34 cellular contexts compared by ENCODE assay signal in genomic region chr3:23183114-23183513, GRCh38.
"Had no signal": no experiment of that assay in that cellular context is flagged by ENCODE, and none has a peak within 500 bp of the region (broad histone marks: within the 10 kb centered on the region; RNA-seq: fewer than 3 reads in every experiment).

No MANE protein-coding gene starts in this region.

- ATAC-seq: activated CD4-positive, CD25-positive, alpha-beta regulatory T cell treated with anti-CD3 and anti-CD28 coated beads, Interleukin-2, amount 50 U/mL, for 24 hours; activated CD8-positive, alpha-beta T cell treated with anti-CD3 and anti-CD28 coated beads for 36 hours; activated naive CD8-positive, alpha-beta T cell treated with anti-CD3 and anti-CD28 coated beads, Interleukin-2, amount 50 U/mL, for 24 hours; T-helper 17 cell had no signal

- DNase-seq: activated B cell treated with CpG ODN at 0.5 μM for 24 hours; activated CD4-positive, alpha-beta T cell treated with anti-CD3 and anti-CD28 coated beads for 48 hours; activated CD4-positive, alpha-beta T cell treated with anti-CD3 and anti-CD28 coated beads, Interleukin-2, amount 50 U/mL, for 1 hour; activated CD4-positive, alpha-beta T cell treated with anti-CD3 and anti-CD28 coated beads, Interleukin-2, amount 50 U/mL, for 48 hours; activated CD8-positive, alpha-beta memory T cell treated with anti-CD3 and anti-CD28 coated beads for 24 hours; activated CD8-positive, alpha-beta memory T cell treated with anti-CD3 and anti-CD28 coated beads, Interleukin-2, amount 50 U/mL, for 4 hours; activated CD8-positive, alpha-beta T cell treated with anti-CD3 and anti-CD28 coated beads for 36 hours; activated effector memory CD4-positive, alpha-beta T cell treated with anti-CD3 and anti-CD28 coated beads, Interleukin-2, amount 50 U/mL, for 16 hours; activated naive CD8-positive, alpha-beta T cell treated with anti-CD3 and anti-CD28 coated beads for 36 hours; activated naive CD8-positive, alpha-beta T cell treated with anti-CD3 and anti-CD28 coated beads, Interleukin-2, amount 50 U/mL, for 24 hours; activated T-cell treated with anti-CD3 and anti-CD28 coated beads, Interleukin-2, amount 50 U/mL, for 1 hour; activated T-cell treated with anti-CD3 and anti-CD28 coated beads, Interleukin-2, amount 50 U/mL, for 48 hours; aorta; central memory CD4-positive, alpha-beta T cell; cerebellar nuclear complex; effector CD8-positive, alpha-beta T cell; esophagus squamous epithelium; T-helper 1 cell; T-helper 17 cell; T1000 had no signal

- H3K9me3 ChIP-seq: adrenal gland, breast epithelium, colonic mucosa, esophagus squamous epithelium, gastroesophageal sphincter had no signal

- H3K27ac ChIP-seq: adrenal gland, breast epithelium, cardiac muscle cell, colonic mucosa, epithelial cell of prostate, esophagus squamous epithelium, gastroesophageal sphincter, WERI-Rb-1 had no signal

- H3K4me1 Mint-ChIP-seq: activated B cell treated with CpG ODN at 0.5 μM for 24 hours; activated naive CD4-positive, alpha-beta T cell treated with anti-CD3 and anti-CD28 coated beads, Interleukin-2, amount 50 U/mL, for 24 hours; activated naive CD8-positive, alpha-beta T cell treated with anti-CD3 and anti-CD28 coated beads for 36 hours; activated naive CD8-positive, alpha-beta T cell treated with anti-CD3 and anti-CD28 coated beads, Interleukin-2, amount 50 U/mL, for 24 hours; brain; T-helper 17 cell had no signal

- H3K27me3 Mint-ChIP-seq: activated B cell treated with CpG ODN at 0.5 μM for 24 hours, T-helper 17 cell had no signal

- H3K27ac Mint-ChIP-seq: activated B cell treated with CpG ODN at 0.5 μM for 24 hours; activated CD8-positive, alpha-beta T cell treated with anti-CD3 and anti-CD28 coated beads for 36 hours; activated naive CD4-positive, alpha-beta T cell treated with anti-CD3 and anti-CD28 coated beads for 36 hours; activated naive CD4-positive, alpha-beta T cell treated with anti-CD3 and anti-CD28 coated beads, Interleukin-2, amount 50 U/mL, for 24 hours; activated naive CD8-positive, alpha-beta T cell treated with anti-CD3 and anti-CD28 coated beads for 36 hours; activated naive CD8-positive, alpha-beta T cell treated with anti-CD3 and anti-CD28 coated beads, Interleukin-2, amount 50 U/mL, for 24 hours; activated T-helper 1 cell treated with anti-CD3 and anti-CD28 coated beads, Interleukin-12 subunit alpha, Interleukin-12 subunit beta, Interleukin-2, Interleukin-4 antibody, amounts not matched to agents 30 ng/mL and 10 ng/mL and 1 ng/mL, durations not matched to agents 14 hours and 24 hours and 36 hours; activated T-helper 2 cell treated with anti-CD3 and anti-CD28 coated beads, Interferon-gamma antibody, Interleukin-2, Interleukin-4, amounts not matched to agents 10 μg/mL and 5 μg/mL and 100 μg/mL, durations not matched to agents 14 hours and 24 hours and 36 hours; brain; T-helper 17 cell; T-helper 2 cell treated with Interferon-gamma antibody and Interleukin-4, amounts not matched to agents 5 μg/mL and 100 μg/mL, for 36 hours had no signal

- H3K4me3 Mint-ChIP-seq: activated B cell treated with CpG ODN at 0.5 μM for 24 hours; activated CD8-positive, alpha-beta T cell treated with anti-CD3 and anti-CD28 coated beads for 36 hours; activated naive CD4-positive, alpha-beta T cell treated with anti-CD3 and anti-CD28 coated beads for 36 hours; activated naive CD4-positive, alpha-beta T cell treated with anti-CD3 and anti-CD28 coated beads, Interleukin-2, amount 50 U/mL, for 24 hours; activated naive CD8-positive, alpha-beta T cell treated with anti-CD3 and anti-CD28 coated beads for 36 hours; activated naive CD8-positive, alpha-beta T cell treated with anti-CD3 and anti-CD28 coated beads, Interleukin-2, amount 50 U/mL, for 24 hours; activated T-helper 1 cell treated with anti-CD3 and anti-CD28 coated beads, Interleukin-12 subunit alpha, Interleukin-12 subunit beta, Interleukin-2, Interleukin-4 antibody, amounts not matched to agents 30 ng/mL and 10 ng/mL and 1 ng/mL, durations not matched to agents 14 hours and 24 hours and 36 hours; brain; T-helper 17 cell; T-helper 2 cell treated with Interferon-gamma antibody and Interleukin-4, amounts not matched to agents 5 μg/mL and 100 μg/mL, for 36 hours had no signal

- H3K27me3 ChIP-seq: adrenal gland, breast epithelium, cardiac muscle cell, colonic mucosa, esophagus squamous epithelium, gastroesophageal sphincter had no signal

- H3K9me3 Mint-ChIP-seq: activated B cell treated with CpG ODN at 0.5 μM for 24 hours; activated CD8-positive, alpha-beta T cell treated with anti-CD3 and anti-CD28 coated beads for 36 hours; activated naive CD4-positive, alpha-beta T cell treated with anti-CD3 and anti-CD28 coated beads for 36 hours; activated naive CD4-positive, alpha-beta T cell treated with anti-CD3 and anti-CD28 coated beads, Interleukin-2, amount 50 U/mL, for 24 hours; activated naive CD8-positive, alpha-beta T cell treated with anti-CD3 and anti-CD28 coated beads for 36 hours; activated naive CD8-positive, alpha-beta T cell treated with anti-CD3 and anti-CD28 coated beads, Interleukin-2, amount 50 U/mL, for 24 hours; activated T-helper 1 cell treated with anti-CD3 and anti-CD28 coated beads, Interleukin-12 subunit alpha, Interleukin-12 subunit beta, Interleukin-2, Interleukin-4 antibody, amounts not matched to agents 30 ng/mL and 10 ng/mL and 1 ng/mL, durations not matched to agents 14 hours and 24 hours and 36 hours; activated T-helper 2 cell treated with anti-CD3 and anti-CD28 coated beads, Interferon-gamma antibody, Interleukin-2, Interleukin-4, amounts not matched to agents 10 μg/mL and 5 μg/mL and 100 μg/mL, durations not matched to agents 14 hours and 24 hours and 36 hours; brain; T-helper 2 cell treated with Interferon-gamma antibody and Interleukin-4, amounts not matched to agents 5 μg/mL and 100 μg/mL, for 36 hours had no signal

- H3K4me1 ChIP-seq: adrenal gland, breast epithelium, colonic mucosa, esophagus squamous epithelium, gastroesophageal sphincter had no signal

- H3K36me3 ChIP-seq: adrenal gland, breast epithelium, cardiac muscle cell, colonic mucosa, esophagus squamous epithelium, gastroesophageal sphincter, WERI-Rb-1 had no signal

- H3K36me3 Mint-ChIP-seq: activated naive CD4-positive, alpha-beta T cell treated with anti-CD3 and anti-CD28 coated beads, Interleukin-2, amount 50 U/mL, for 24 hours; activated naive CD8-positive, alpha-beta T cell treated with anti-CD3 and anti-CD28 coated beads for 36 hours; brain had no signal

- H3K4me3 ChIP-seq: adrenal gland, breast epithelium, cardiac muscle cell, colonic mucosa, esophagus squamous epithelium, gastroesophageal sphincter had no signal
